ENCODE assay signal across 8 cellular contexts in genomic region chr17:74430706-74431567, GRCh38. TPM values are rescaled to one million over a fixed set of nuclear protein-coding genes. Genes with fewer than 3 reads are reported as not detected.
DNase-seq lines count a peak whose midpoint lies in the region; ATAC-seq and TF ChIP-seq lines count a peak whose summit lies in the region.

No MANE protein-coding gene starts in this region.

- H3K4me3 Mint-ChIP-seq in activated naive CD4-positive, alpha-beta T cell treated with anti-CD3 and anti-CD28 coated beads, Interleukin-2, amount 10 ng/mL, durations not matched to agents 7 days and 5 days = peak overlapping the region; percentile 38

- peaks cover 37% of the 10 kb centered on the region for H3K4me1 ChIP-seq in NT2/D1 (ENCODE audit: insufficient read depth, insufficient read length)

- CTCF ChIA-PET in activated naive CD4-positive, alpha-beta T cell treated with anti-CD3 and anti-CD28 coated beads, Interleukin-2, amount 10 ng/mL, durations not matched to agents 7 days and 5 days (lab: Charles Lee) = no interaction called here

- H3K9ac ChIP-seq in NT2/D1 (ENCODE audit: insufficient read length, low read depth) = peak overlapping the region; percentile 88

- no peak for TF ChIP-seq CTCF in lower leg skin (IDR thresholded peaks at IDR 0.05)

- no peaks in the 10 kb centered on the region for H3K27me3 ChIP-seq in NT2/D1 (ENCODE audit: insufficient read depth, insufficient read length)

- H3K9me3 ChIP-seq in NT2/D1 (ENCODE audit: insufficient read depth, low read length) = no peaks in the 10 kb centered on the region

- H3K27me3 Mint-ChIP-seq in activated naive CD4-positive, alpha-beta T cell treated with anti-CD3 and anti-CD28 coated beads, Interleukin-2, amount 10 ng/mL, durations not matched to agents 7 days and 5 days = peaks cover 99% of the 10 kb centered on the region

- peak; percentile 28 for DNase-seq in activated naive CD4-positive, alpha-beta T cell treated with anti-CD3 and anti-CD28 coated beads, Interleukin-2, amount 10 ng/mL, durations not matched to agents 7 days and 5 days
- no peak for DNase-seq in activated naive CD4-positive, alpha-beta T cell treated with Interleukin-2 at 50 U/mL for 16 hours
- DNase-seq in NT2/D1 (ENCODE audit: low read depth, low spot score) (no peak), ecto neural progenitor cell (ENCODE audit: low spot score) (peak; percentile 87), lower leg skin (ENCODE audit: low spot score in 2 of 2) (peak; percentile 66 to 94), HCEC 1CT (no peak)

- WGBS in lower leg skin, 2 donors = 0% methylated on average over 47 to 48 of the region's 67 CpGs

- H3K36me3 Mint-ChIP-seq in activated naive CD4-positive, alpha-beta T cell treated with anti-CD3 and anti-CD28 coated beads, Interleukin-2, amount 10 ng/mL, durations not matched to agents 7 days and 5 days = no peaks in the 10 kb centered on the region

- H3K36me3 ChIP-seq in NT2/D1 (ENCODE audit: insufficient read depth, insufficient read length, low read length) = peaks cover 38% of the 10 kb centered on the region

- peak overlapping the region; percentile 73 for H3K27ac ChIP-seq in temporal lobe (ENCODE audit: low read depth, low read length)

- TF ChIP-seq POLR2A in lower leg skin (IDR thresholded peaks at IDR 0.05) = no peak

- intact Hi-C loops in lower leg skin (cut with DNase I; ENCODE audit: low total_unique reads) = no loop called here

- no peak overlapping the region for H3K27ac Mint-ChIP-seq in activated naive CD4-positive, alpha-beta T cell treated with anti-CD3 and anti-CD28 coated beads, Interleukin-2, amount 10 ng/mL, durations not matched to agents 7 days and 5 days

- peak; percentile 54 for ATAC-seq in HG03354 (IDR thresholded peaks at IDR 0.05; ENCODE audit: poor library complexity, severe bottlenecking, unreplicated experiment)

- H3K4me3 ChIP-seq in NT2/D1 (ENCODE audit: insufficient read length, low read depth) (peak overlapping the region; percentile 72), lower leg skin (ENCODE audit: low read depth, poor library complexity, severe bottlenecking) (peak overlapping the region; percentile 33)

- peaks cover 15% of the 10 kb centered on the region for H3K4me1 Mint-ChIP-seq in activated naive CD4-positive, alpha-beta T cell treated with anti-CD3 and anti-CD28 coated beads, Interleukin-2, amount 10 ng/mL, durations not matched to agents 7 days and 5 days

- H3K9me3 Mint-ChIP-seq in activated naive CD4-positive, alpha-beta T cell treated with anti-CD3 and anti-CD28 coated beads, Interleukin-2, amount 10 ng/mL, durations not matched to agents 7 days and 5 days = no peaks in the 10 kb centered on the region

RNA-seq across cellular contexts. Expression of gene GPRC5C, which starts 1.0 kb away (rescaled TPM):
- total RNA-seq in lower leg skin (100 to 1,000 TPM in 2 of 4 donors, 10 to 100 TPM in 2; 80.3 to 147 (median 99.1) TPM), temporal lobe (4.2 TPM)

RNA-seq across cellular contexts. Expression of gene CD300A, which starts 35.5 kb away (rescaled TPM):
- total RNA-seq in lower leg skin (10 to 100 TPM in 2 of 4 donors, 1 to 10 TPM in 2; 5.5 to 13.0 (median 8.7) TPM), temporal lobe (2.0 TPM)

Comparison
In these comparisons a context has a peak if more than half of its experiments do, and no peak if none do; other contexts are left out.
1. DNase-seq: peak in activated naive CD4-positive, alpha-beta T cell treated with anti-CD3 and anti-CD28 coated beads, Interleukin-2, amount 10 ng/mL, durations not matched to agents 7 days and 5 days (single experiment), ecto neural progenitor cell (single experiment) and lower leg skin (2 of 2); none in activated naive CD4-positive, alpha-beta T cell treated with Interleukin-2 at 50 U/mL for 16 hours (single experiment), NT2/D1 (single experiment) and HCEC 1CT (single experiment).
2. RNA of gene GPRC5C, which starts 1.0 kb away (total RNA-seq): 80.3 to 147 TPM in lower leg skin; 4.2 TPM in temporal lobe (single experiment); every median in the first group is over 10 times any median in the second.